In genomic region chr9:11506980-11507379, GRCh38 we compare ENCODE assay signal across 3 cellular contexts.
"Had no signal": no experiment of that assay in that cellular context is flagged by ENCODE, and none has a peak within 500 bp of the region (broad histone marks: within the 10 kb centered on the region; RNA-seq: fewer than 3 reads in every experiment).

No MANE protein-coding gene starts in this region.

- ATAC-seq: GM12878 had no signal

- DNase-seq: GDM1, GF-D8 had no signal
